1 cellular context compared by ENCODE assay signal in the genomic region with DNA sequence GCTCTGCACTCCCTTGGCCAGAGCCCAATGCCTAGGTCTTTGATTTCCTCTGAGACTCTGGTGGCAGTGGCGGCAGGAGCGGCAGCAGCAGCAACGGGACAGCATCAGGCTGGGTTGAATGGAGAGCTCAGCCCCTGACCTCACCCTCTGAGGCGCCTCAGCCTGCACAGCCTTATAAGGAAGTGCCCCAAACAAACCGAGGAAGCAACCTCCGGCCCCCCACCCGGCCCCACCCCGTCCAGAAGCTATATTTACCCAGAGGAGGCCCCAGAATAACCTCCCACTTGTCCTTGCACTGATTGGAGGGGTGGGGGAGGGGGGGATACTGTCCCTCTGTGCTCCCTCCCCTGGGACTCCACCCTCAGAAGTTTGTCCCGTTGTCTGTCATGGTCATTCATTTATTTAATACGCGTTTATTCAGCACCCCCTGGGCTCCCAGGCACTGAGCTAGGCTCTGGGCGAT.
A peak's percentile ranks its signal among the peaks of the same experiment; 100 is the strongest.
TF ChIP-seq lines count a peak whose summit lies in the region.

No MANE protein-coding gene starts in this region.

TF ChIP-seq in HepG2, 621 proteins besides CTCF, POLR2A, EP300 and RAD21 (continued from another document):
- TF ChIP-seq, protein P1, sequence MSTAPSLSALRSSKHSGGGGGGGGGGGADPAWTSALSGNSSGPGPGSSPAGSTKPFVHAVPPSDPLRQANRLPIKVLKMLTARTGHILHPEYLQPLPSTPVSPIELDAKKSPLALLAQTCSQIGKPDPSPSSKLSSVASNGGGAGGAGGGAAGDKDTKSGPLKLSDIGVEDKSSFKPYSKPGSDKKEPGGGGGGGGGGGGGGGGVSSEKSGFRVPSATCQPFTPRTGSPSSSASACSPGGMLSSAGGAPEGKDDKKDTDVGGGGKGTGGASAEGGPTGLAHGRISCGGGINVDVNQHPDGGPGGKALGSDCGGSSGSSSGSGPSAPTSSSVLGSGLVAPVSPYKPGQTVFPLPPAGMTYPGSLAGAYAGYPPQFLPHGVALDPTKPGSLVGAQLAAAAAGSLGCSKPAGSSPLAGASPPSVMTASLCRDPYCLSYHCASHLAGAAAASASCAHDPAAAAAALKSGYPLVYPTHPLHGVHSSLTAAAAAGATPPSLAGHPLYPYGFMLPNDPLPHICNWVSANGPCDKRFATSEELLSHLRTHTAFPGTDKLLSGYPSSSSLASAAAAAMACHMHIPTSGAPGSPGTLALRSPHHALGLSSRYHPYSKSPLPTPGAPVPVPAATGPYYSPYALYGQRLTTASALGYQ (CRISPR knock-in tag; IDR thresholded peaks at IDR 0.05), result no peak
- TF ChIP-seq HOXD1 (CRISPR knock-in tag; IDR thresholded peaks at IDR 0.05) (no peak), MIER2 (CRISPR knock-in tag; IDR thresholded peaks at IDR 0.05) (no peak), TAF1 (CRISPR knock-in tag; IDR thresholded peaks at IDR 0.05) (peak; percentile 4; the same call in 1 of the 2 replicates), YEATS4 (CRISPR knock-in tag; IDR thresholded peaks at IDR 0.05; ENCODE audit: borderline replicate concordance) (no peak), CHD4 (IDR thresholded peaks at IDR 0.05; ENCODE audit: borderline replicate concordance, low read length) (no peak), MTF1 (CRISPR knock-in tag; IDR thresholded peaks at IDR 0.05) (no peak), KAT2B (IDR thresholded peaks at IDR 0.05; ENCODE audit: borderline replicate concordance, low read depth, low read length) (no peak), ZFP36L1 (CRISPR knock-in tag; IDR thresholded peaks at IDR 0.05) (no peak), JARID2 (CRISPR knock-in tag; IDR thresholded peaks at IDR 0.05; ENCODE audit: insufficient replicate concordance) (no peak), ZNF292 (CRISPR knock-in tag; IDR thresholded peaks at IDR 0.05; ENCODE audit: borderline replicate concordance, low read depth) (no peak), ZNF790 (CRISPR knock-in tag; IDR thresholded peaks at IDR 0.05; ENCODE audit: borderline replicate concordance) (no peak), ZNF33A (CRISPR knock-in tag; IDR thresholded peaks at IDR 0.05; ENCODE audit: borderline replicate concordance) (no peak), MIER3 (CRISPR knock-in tag; IDR thresholded peaks at IDR 0.05; ENCODE audit: borderline replicate concordance) (no peak), SRSF9 (IDR thresholded peaks at IDR 0.05; ENCODE audit: borderline replicate concordance, insufficient read depth, low read depth, low read length, poor library complexity, severe bottlenecking) (no peak), JDP2 (CRISPR knock-in tag; IDR thresholded peaks at IDR 0.05; ENCODE audit: borderline replicate concordance) (no peak)
- TF ChIP-seq, protein P2, sequence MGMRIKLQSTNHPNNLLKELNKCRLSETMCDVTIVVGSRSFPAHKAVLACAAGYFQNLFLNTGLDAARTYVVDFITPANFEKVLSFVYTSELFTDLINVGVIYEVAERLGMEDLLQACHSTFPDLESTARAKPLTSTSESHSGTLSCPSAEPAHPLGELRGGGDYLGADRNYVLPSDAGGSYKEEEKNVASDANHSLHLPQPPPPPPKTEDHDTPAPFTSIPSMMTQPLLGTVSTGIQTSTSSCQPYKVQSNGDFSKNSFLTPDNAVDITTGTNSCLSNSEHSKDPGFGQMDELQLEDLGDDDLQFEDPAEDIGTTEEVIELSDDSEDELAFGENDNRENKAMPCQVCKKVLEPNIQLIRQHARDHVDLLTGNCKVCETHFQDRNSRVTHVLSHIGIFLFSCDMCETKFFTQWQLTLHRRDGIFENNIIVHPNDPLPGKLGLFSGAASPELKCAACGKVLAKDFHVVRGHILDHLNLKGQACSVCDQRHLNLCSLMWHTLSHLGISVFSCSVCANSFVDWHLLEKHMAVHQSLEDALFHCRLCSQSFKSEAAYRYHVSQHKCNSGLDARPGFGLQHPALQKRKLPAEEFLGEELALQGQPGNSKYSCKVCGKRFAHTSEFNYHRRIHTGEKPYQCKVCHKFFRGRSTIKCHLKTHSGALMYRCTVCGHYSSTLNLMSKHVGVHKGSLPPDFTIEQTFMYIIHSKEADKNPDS (CRISPR knock-in tag; IDR thresholded peaks at IDR 0.05), result no peak
- TF ChIP-seq, protein P3, sequence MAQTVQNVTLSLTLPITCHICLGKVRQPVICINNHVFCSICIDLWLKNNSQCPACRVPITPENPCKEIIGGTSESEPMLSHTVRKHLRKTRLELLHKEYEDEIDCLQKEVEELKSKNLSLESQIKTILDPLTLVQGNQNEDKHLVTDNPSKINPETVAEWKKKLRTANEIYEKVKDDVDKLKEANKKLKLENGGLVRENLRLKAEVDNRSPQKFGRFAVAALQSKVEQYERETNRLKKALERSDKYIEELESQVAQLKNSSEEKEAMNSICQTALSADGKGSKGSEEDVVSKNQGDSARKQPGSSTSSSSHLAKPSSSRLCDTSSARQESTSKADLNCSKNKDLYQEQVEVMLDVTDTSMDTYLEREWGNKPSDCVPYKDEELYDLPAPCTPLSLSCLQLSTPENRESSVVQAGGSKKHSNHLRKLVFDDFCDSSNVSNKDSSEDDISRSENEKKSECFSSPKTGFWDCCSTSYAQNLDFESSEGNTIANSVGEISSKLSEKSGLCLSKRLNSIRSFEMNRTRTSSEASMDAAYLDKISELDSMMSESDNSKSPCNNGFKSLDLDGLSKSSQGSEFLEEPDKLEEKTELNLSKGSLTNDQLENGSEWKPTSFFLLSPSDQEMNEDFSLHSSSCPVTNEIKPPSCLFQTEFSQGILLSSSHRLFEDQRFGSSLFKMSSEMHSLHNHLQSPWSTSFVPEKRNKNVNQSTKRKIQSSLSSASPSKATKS (CRISPR knock-in tag; IDR thresholded peaks at IDR 0.05), result no peak
- TF ChIP-seq, protein P4, sequence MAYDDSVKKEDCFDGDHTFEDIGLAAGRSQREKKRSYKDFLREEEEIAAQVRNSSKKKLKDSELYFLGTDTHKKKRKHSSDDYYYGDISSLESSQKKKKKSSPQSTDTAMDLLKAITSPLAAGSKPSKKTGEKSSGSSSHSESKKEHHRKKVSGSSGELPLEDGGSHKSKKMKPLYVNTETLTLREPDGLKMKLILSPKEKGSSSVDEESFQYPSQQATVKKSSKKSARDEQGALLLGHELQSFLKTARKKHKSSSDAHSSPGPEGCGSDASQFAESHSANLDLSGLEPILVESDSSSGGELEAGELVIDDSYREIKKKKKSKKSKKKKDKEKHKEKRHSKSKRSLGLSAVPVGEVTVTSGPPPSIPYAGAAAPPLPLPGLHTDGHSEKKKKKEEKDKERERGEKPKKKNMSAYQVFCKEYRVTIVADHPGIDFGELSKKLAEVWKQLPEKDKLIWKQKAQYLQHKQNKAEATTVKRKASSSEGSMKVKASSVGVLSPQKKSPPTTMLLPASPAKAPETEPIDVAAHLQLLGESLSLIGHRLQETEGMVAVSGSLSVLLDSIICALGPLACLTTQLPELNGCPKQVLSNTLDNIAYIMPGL (CRISPR knock-in tag; IDR thresholded peaks at IDR 0.05; ENCODE audit: borderline replicate concordance in 1 of 2, low read depth in 1 of 2), result no peak
- TF ChIP-seq, protein P5, sequence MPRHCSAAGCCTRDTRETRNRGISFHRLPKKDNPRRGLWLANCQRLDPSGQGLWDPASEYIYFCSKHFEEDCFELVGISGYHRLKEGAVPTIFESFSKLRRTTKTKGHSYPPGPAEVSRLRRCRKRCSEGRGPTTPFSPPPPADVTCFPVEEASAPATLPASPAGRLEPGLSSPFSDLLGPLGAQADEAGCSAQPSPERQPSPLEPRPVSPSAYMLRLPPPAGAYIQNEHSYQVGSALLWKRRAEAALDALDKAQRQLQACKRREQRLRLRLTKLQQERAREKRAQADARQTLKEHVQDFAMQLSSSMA (CRISPR knock-in tag; IDR thresholded peaks at IDR 0.05), result no peak
